ENCODE assay signal across 15 cellular contexts in genomic region chr18:31810336-31811130, GRCh38. TPM values are rescaled to one million over a fixed set of nuclear protein-coding genes. Genes with fewer than 3 reads are reported as not detected.
"Had no signal": no experiment of that assay in that cellular context is flagged by ENCODE, and none has a peak within 500 bp of the region (broad histone marks: within the 10 kb centered on the region; RNA-seq: fewer than 3 reads in every experiment).

No MANE protein-coding gene starts in this region.

RNA-seq across cellular contexts. Expression of gene SLC25A52, which starts 49.9 kb away (rescaled TPM):
- total RNA-seq: fibroblast of villous mesenchyme; gastrocnemius medialis; kidney epithelial cell; left colon; lung microvascular endothelial cell; mesenteric fat pad; naive thymus-derived CD4-positive, alpha-beta T cell; osteoblast; pulmonary artery endothelial cell; right atrium auricular region; sigmoid colon; tibial nerve had no signal
- polyA plus RNA-seq: heart right ventricle; liver; naive thymus-derived CD4-positive, alpha-beta T cell; sigmoid colon; urinary bladder had no signal
